Comparison of ENCODE assay signal across 1 cellular context in genomic region chr14:45085004-45085403, GRCh38.
TF ChIP-seq lines count a peak whose summit lies in the region.

No MANE protein-coding gene starts in this region.

TF ChIP-seq in K562, 482 proteins besides CTCF, POLR2A, EP300 and RAD21:
- TF ChIP-seq ZHX1 (conservative IDR thresholded peaks at IDR 0.05; ENCODE audit: low read length) (no peak), CHD7 (IDR thresholded peaks at IDR 0.05; ENCODE audit: low read depth, low read length) (no peak), TSC22D4 (tag; IDR thresholded peaks at IDR 0.05) (no peak), EZH2 (IDR thresholded peaks at IDR 0.05; ENCODE audit: borderline replicate concordance, low read depth, low read length) (no peak), TRIM25 (IDR thresholded peaks at IDR 0.05; ENCODE audit: borderline replicate concordance) (no peak), ZNF24 (IDR thresholded peaks at IDR 0.05) (no peak), TFAM (CRISPR knock-in tag; conservative IDR thresholded peaks at IDR 0.05) (no peak), POLR3A (IDR thresholded peaks at IDR 0.05; ENCODE audit: borderline replicate concordance, extremely low read depth, insufficient read depth, insufficient read length) (no peak), PBX2 (CRISPR knock-in tag; IDR thresholded peaks at IDR 0.05; ENCODE audit: low read depth) (no peak), PBX2 (tag; conservative IDR thresholded peaks at IDR 0.05; ENCODE audit: low read depth) (peak; percentile 34; the same call in 1 of the 2 replicates), ZNF740 (CRISPR knock-in tag; IDR thresholded peaks at IDR 0.05) (no peak), ZNF740 (tag; IDR thresholded peaks at IDR 0.05) (no peak), MEIS2 (IDR thresholded peaks at IDR 0.05; ENCODE audit: partially characterized antibody) (peak; percentile 56), STAG1 (CRISPR knock-in tag; IDR thresholded peaks at IDR 0.05; ENCODE audit: borderline replicate concordance) (no peak), PKNOX1 (IDR thresholded peaks at IDR 0.05) (peak; percentile 28; the same call in 1 of the 2 replicates), SRSF1 (IDR thresholded peaks at IDR 0.05; ENCODE audit: low read depth, low read length) (no peak), GTF2F1 (IDR thresholded peaks at IDR 0.05; ENCODE audit: low read depth, low read length) (no peak), RBM14 (IDR thresholded peaks at IDR 0.05; ENCODE audit: borderline replicate concordance, insufficient read depth, low read depth, low read length) (no peak), ATF3 (IDR thresholded peaks at IDR 0.05) (no peak), ATF3 (CRISPR knock-in tag; conservative IDR thresholded peaks at IDR 0.05) (no peak), CAMTA2 (CRISPR knock-in tag; conservative IDR thresholded peaks at IDR 0.05) (no peak)
